7 cellular contexts compared by ENCODE assay signal in the genomic region with DNA sequence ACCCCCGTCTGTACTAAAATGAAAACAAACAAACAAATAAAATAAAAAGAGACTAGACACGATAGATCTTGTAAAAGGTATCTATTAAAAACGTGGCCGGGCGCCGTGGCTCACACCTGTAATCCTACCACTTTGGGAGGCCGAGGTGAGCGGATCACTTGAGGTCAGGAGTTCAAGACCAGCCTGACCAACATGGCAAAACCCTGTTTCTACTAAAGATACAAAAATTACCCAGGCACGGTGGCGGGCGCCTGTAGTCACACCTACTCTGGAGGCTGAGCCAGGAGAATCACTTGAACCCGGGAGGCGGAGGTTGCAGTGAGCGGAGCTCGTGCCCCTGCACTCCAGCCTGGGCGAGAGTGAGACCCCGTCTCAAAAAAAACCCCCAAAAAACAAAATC. TPM values are rescaled to one million over a fixed set of nuclear protein-coding genes. Genes with fewer than 3 reads are reported as not detected.
DNase-seq lines count a peak whose midpoint lies in the region; ATAC-seq and TF ChIP-seq lines count a peak whose summit lies in the region.
"Not testable (repeated sequence)": the region's sequence is repeated elsewhere in the genome, so short reads cannot be mapped to it uniquely, and the experiment has no call there.

No MANE protein-coding gene starts in this region.

- POLR2A ChIA-PET in HCT116 (lab: Charles Lee) = interaction anchor here (1.1 kb wide), 1 partner anchor 12 kb away, joined by 3 read pairs; no protein-coding TSS in a partner anchor

- H3K4me1 Mint-ChIP-seq in activated naive CD4-positive, alpha-beta T cell treated with anti-CD3 and anti-CD28 coated beads, Interleukin-2, amount 10 ng/mL, durations not matched to agents 7 days and 5 days; stimulated activated naive B cell treated with anti-CD40 and anti-IgM and Interleukin-4, amounts not matched to agents 10 μg/mL and 1 μg/mL and 100 μg/mL, for 72 hours: not testable (repeated sequence)
- H3K4me1 Mint-ChIP-seq in neural crest cell = peaks cover 26% of the 10 kb centered on the region

- not testable (repeated sequence) for H3K27ac Mint-ChIP-seq in activated naive CD4-positive, alpha-beta T cell treated with anti-CD3 and anti-CD28 coated beads, Interleukin-2, amount 10 ng/mL, durations not matched to agents 7 days and 5 days; neural crest cell (ENCODE audit: unreplicated experiment); stimulated activated naive B cell treated with anti-CD40 and anti-IgM and Interleukin-4, amounts not matched to agents 10 μg/mL and 1 μg/mL and 100 μg/mL, for 72 hours

- BruUV-seq in HCT116 (replicated peaks; lab: Mats Ljungman, UMichigan) = not testable (repeated sequence)

- not testable (repeated sequence) for DNase-seq in HCT116 (ENCODE audit: low read depth, low spot score); activated naive CD4-positive, alpha-beta T cell treated with anti-CD3 and anti-CD28 coated beads, Interleukin-2, amount 10 ng/mL, durations not matched to agents 7 days and 5 days; neural crest cell (ENCODE audit: low read depth, low spot score); stimulated activated naive B cell treated with anti-CD40 and anti-IgM and Interleukin-4, amounts not matched to agents 10 μg/mL and 1 μg/mL and 100 μg/mL, for 72 hours
- peak; percentile 19 for DNase-seq in islet precursor cell

- H3K9ac ChIP-seq in HCT116 (ENCODE audit: low read length); endocrine pancreas (ENCODE audit: control insufficient read depth, insufficient read depth, low read length): not testable (repeated sequence)

- peaks cover 51% of the 10 kb centered on the region for H3K27me3 Mint-ChIP-seq in activated naive CD4-positive, alpha-beta T cell treated with anti-CD3 and anti-CD28 coated beads, Interleukin-2, amount 10 ng/mL, durations not matched to agents 7 days and 5 days
- H3K27me3 Mint-ChIP-seq in neural crest cell (ENCODE audit: low read depth) = not testable (repeated sequence)
- H3K27me3 Mint-ChIP-seq in stimulated activated naive B cell treated with anti-CD40 and anti-IgM and Interleukin-4, amounts not matched to agents 10 μg/mL and 1 μg/mL and 100 μg/mL, for 72 hours = peaks cover 21 to 47% of the 10 kb centered on the region in 2 donors

- H3K79me2 ChIP-seq in HCT116 (ENCODE audit: insufficient read depth, low read length) = peaks cover 35% of the 10 kb centered on the region

- H3K4me3 ChIP-seq in HCT116 (replicated peaks in 1 of 2; ENCODE audit: low read depth in 1 of 2, low read length in 2 of 2) = not testable (repeated sequence)
- peak overlapping the region; percentile 93 for H3K4me3 ChIP-seq in endocrine pancreas (ENCODE audit: control insufficient read depth, insufficient read depth, low read length)

- H3K27ac ChIP-seq in HCT116 (ENCODE audit: low read depth, low read length) = not testable (repeated sequence)
- H3K27ac ChIP-seq in VCaP = peak overlapping the region; percentile 69

- H2AFZ ChIP-seq in HCT116 (ENCODE audit: low read depth, low read length, poor library complexity, severe bottlenecking) = peak overlapping the region; percentile 84

- not testable (repeated sequence) for H3K9me3 ChIP-seq in HCT116 (ENCODE audit: control insufficient read depth in 1 of 2, insufficient read depth in 1 of 2, low read depth in 1 of 2, low read length in 2 of 2); endocrine pancreas (ENCODE audit: control insufficient read depth, low read length)

- H4K20me1 ChIP-seq in HCT116 (ENCODE audit: insufficient read depth) = not testable (repeated sequence)

- not testable (repeated sequence) for H3K36me3 Mint-ChIP-seq in activated naive CD4-positive, alpha-beta T cell treated with anti-CD3 and anti-CD28 coated beads, Interleukin-2, amount 10 ng/mL, durations not matched to agents 7 days and 5 days; neural crest cell (ENCODE audit: low read depth); stimulated activated naive B cell treated with anti-CD40 and anti-IgM and Interleukin-4, amounts not matched to agents 10 μg/mL and 1 μg/mL and 100 μg/mL, for 72 hours

- H3K27me3 ChIP-seq in HCT116 (ENCODE audit: insufficient read depth, low read length); endocrine pancreas (ENCODE audit: control insufficient read depth, insufficient read depth, low read length): not testable (repeated sequence)

- H3K36me3 ChIP-seq in HCT116 (ENCODE audit: control insufficient read depth in 1 of 2, insufficient read depth in 2 of 2, low read length in 2 of 2); endocrine pancreas (ENCODE audit: control insufficient read depth, insufficient read depth, low read length): not testable (repeated sequence)

- not testable (repeated sequence) for TF ChIP-seq POLR2A in HCT116 (IDR thresholded peaks at IDR 0.05; ENCODE audit: borderline replicate concordance, extremely low read depth, insufficient read depth, insufficient read length)

- TF ChIP-seq CTCF in HCT116 (IDR thresholded peaks at IDR 0.05 in 2 of 3, conservative IDR thresholded peaks at IDR 0.05 in 1 of 3; ENCODE audit: borderline replicate concordance in 1 of 3, insufficient read depth in 1 of 3, low read depth in 2 of 3, low read length in 2 of 3); VCaP (conservative IDR thresholded peaks at IDR 0.05); neural crest cell (conservative IDR thresholded peaks at IDR 0.05): not testable (repeated sequence)

- H3K4me3 Mint-ChIP-seq in activated naive CD4-positive, alpha-beta T cell treated with anti-CD3 and anti-CD28 coated beads, Interleukin-2, amount 10 ng/mL, durations not matched to agents 7 days and 5 days = peak overlapping the region; percentile 48
- peak overlapping the region; percentile 82 for H3K4me3 Mint-ChIP-seq in neural crest cell
- H3K4me3 Mint-ChIP-seq in stimulated activated naive B cell treated with anti-CD40 and anti-IgM and Interleukin-4, amounts not matched to agents 10 μg/mL and 1 μg/mL and 100 μg/mL, for 72 hours = peak overlapping the region; percentile 42 to 65

- not testable (repeated sequence) for TF ChIP-seq RAD21 in HCT116 (IDR thresholded peaks at IDR 0.05; ENCODE audit: low read depth)

- not testable (repeated sequence) for H3K9me3 Mint-ChIP-seq in activated naive CD4-positive, alpha-beta T cell treated with anti-CD3 and anti-CD28 coated beads, Interleukin-2, amount 10 ng/mL, durations not matched to agents 7 days and 5 days; neural crest cell; stimulated activated naive B cell treated with anti-CD40 and anti-IgM and Interleukin-4, amounts not matched to agents 10 μg/mL and 1 μg/mL and 100 μg/mL, for 72 hours

- CTCF ChIA-PET in HCT116 (lab: Charles Lee) = interaction anchor here (1.2 to 2.6 kb wide), 2 partner anchors 339 to 394 kb away, joined by 7 to 11 read pairs; no protein-coding TSS in a partner anchor
- CTCF ChIA-PET in activated naive CD4-positive, alpha-beta T cell treated with anti-CD3 and anti-CD28 coated beads, Interleukin-2, amount 10 ng/mL, durations not matched to agents 7 days and 5 days (lab: Charles Lee) = interaction anchor here (3.3 kb wide), 1 partner anchor 413 kb away, joined by 19 read pairs; no protein-coding TSS in a partner anchor

- peaks cover 7 to 25% of the 10 kb centered on the region in 2 experiments; a peak in 3 of 4 replicates for H3K4me1 ChIP-seq in HCT116 (ENCODE audit: control insufficient read depth in 1 of 2, insufficient read depth in 2 of 2, low read length in 2 of 2)
- not testable (repeated sequence) for H3K4me1 ChIP-seq in endocrine pancreas (ENCODE audit: control insufficient read depth, insufficient read depth, low read length)

- intact Hi-C loops in HCT116 (cut with micrococcal nuclease) = loop anchor here (1.0 to 10.0 kb wide), 4 partner anchors 132 to 565 kb away; no protein-coding TSS in a partner anchor

- not testable (repeated sequence) for H3K9me2 ChIP-seq in HCT116 (ENCODE audit: insufficient read depth)

- ATAC-seq in HCT116; stimulated activated naive B cell treated with anti-CD40 and anti-IgM and Interleukin-4, amounts not matched to agents 10 μg/mL and 1 μg/mL and 100 μg/mL, for 72 hours (replicated peaks): not testable (repeated sequence)

- RAD21 ChIA-PET in HCT116 (lab: Charles Lee; ENCODE audit: low non-redundant PET in 1 of 2, low total read pairs in 2 of 2, uncharacterized antibody in 2 of 2, unreplicated experiment in 2 of 2) = interaction anchor here in 1 of 2 experiments (0.6 kb wide), 1 partner anchor 414 kb away, joined by 3 read pairs; no protein-coding TSS in a partner anchor

- H3K4me2 ChIP-seq in HCT116 (ENCODE audit: low read length) = peak overlapping the region; percentile 91

RNA-seq across cellular contexts. Expression of a gene that starts 1.8 kb away (rescaled TPM):
- total RNA-seq in HCT116 (2021; ENCODE audit: unreplicated experiment) (16.6 TPM), neural crest cell (12.6 and 14.8 TPM in 2 replicates)
- 3.8 and 3.9 TPM in 2 replicates for polyA plus RNA-seq in HCT116 (2012)
